ENCODE assay signal across 12 cellular contexts in the genomic region with DNA sequence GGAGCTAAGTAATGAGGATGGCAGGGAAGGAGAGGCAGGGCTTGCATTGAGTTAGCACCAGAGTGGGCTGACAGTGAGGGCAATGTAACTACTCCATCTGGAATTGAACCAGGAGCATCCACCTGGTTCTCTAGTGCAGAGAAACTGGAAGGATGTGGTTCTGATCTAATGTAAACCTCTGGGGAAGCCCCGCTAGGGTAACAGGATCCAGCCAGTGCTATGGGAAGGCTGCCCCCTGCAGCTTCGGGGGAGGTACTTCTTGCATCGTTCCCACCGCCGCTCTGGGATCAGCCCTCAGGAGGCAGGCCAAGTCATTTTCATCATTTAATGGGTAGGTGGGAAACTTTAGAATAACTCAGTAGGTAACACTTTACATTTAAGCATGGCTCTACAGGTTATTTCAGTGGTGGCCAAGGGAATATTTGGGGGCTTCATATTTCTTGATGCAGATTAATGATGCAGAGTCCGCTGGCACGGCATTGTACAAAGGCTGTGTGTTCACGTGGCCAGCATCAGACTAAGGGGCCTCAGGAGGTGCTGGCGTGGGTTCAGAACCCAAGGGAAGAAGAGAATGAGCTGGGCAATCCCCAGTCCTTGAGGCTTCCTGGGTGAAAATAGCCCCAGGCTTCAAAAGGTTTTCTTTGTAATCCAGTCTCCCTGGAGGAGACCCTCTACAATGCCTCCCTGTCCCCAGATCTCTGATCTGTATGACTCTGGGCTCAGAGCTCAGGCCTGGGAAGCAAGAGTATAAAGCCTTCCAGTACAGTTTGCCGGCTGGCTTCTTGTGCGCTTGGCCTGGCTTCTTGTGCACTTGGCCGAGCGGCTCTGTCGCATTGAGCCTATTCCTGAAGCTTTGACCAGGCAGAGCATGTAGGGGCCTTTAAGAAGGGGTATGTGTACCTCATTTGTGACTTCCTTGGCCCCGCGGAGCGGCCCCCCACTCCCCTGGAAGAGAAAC. TPM values are rescaled to one million over a fixed set of nuclear protein-coding genes. Genes with fewer than 3 reads are reported as not detected.
DNase-seq lines count a peak whose midpoint lies in the region; TF ChIP-seq lines count a peak whose summit lies in the region.
"Had no signal": no experiment of that assay in that cellular context is flagged by ENCODE, and none has a peak within 500 bp of the region (broad histone marks: within the 10 kb centered on the region; RNA-seq: fewer than 3 reads in every experiment).

No MANE protein-coding gene starts in this region.

- no peak overlapping the region for H3K4me3 ChIP-seq in neural progenitor cell

- H3K27me3 Mint-ChIP-seq in brain (peaks cover 3% of the 10 kb centered on the region), neural progenitor cell (ENCODE audit: insufficient read depth, low read depth) (peaks cover 6% of the 10 kb centered on the region)
- peaks cover 11% of the 10 kb centered on the region for H3K27me3 Mint-ChIP-seq in activated CD4-positive, alpha-beta memory T cell treated with anti-CD3 and anti-CD28 coated beads for 36 hours

- H3K9me3 Mint-ChIP-seq in brain (peaks cover 20 to 39% (median 25%) of the 10 kb centered on the region in 5 experiments), neural progenitor cell (peaks cover 22% of the 10 kb centered on the region)
- H3K9me3 Mint-ChIP-seq in activated CD4-positive, alpha-beta memory T cell treated with anti-CD3 and anti-CD28 coated beads for 36 hours: peaks cover 11% of the 10 kb centered on the region
- H3K9me3 Mint-ChIP-seq: central memory CD8-positive, alpha-beta T cell had no signal

- H3K4me3 Mint-ChIP-seq in brain (no peak overlapping the region), neural progenitor cell (no peak overlapping the region)
- H3K4me3 Mint-ChIP-seq in activated CD4-positive, alpha-beta memory T cell treated with anti-CD3 and anti-CD28 coated beads for 36 hours: no peak overlapping the region
- H3K4me3 Mint-ChIP-seq: central memory CD8-positive, alpha-beta T cell; natural killer cell treated with Interleukin-12 subunit alpha and Interleukin-12 subunit beta and Interleukin-15 and Interleukin-18, amount 100 ng/mL, for 72 hours; T-helper 1 cell treated with Interleukin-12 subunit alpha and Interleukin-12 subunit beta and Interleukin-4 antibody, amounts not matched to agents 30 μg/mL and 1 μg/mL, for 36 hours had no signal

- no peaks in the 10 kb centered on the region for H3K36me3 ChIP-seq in neural progenitor cell

- peak in 1 of 2 experiments; percentile 65 for TF ChIP-seq CTCF in brain (conservative IDR thresholded peaks at IDR 0.05)
- peak; percentile 63 for TF ChIP-seq CTCF in neural progenitor cell (IDR thresholded peaks at IDR 0.05)

- peaks cover 6% of the 10 kb centered on the region for H3K36me3 Mint-ChIP-seq in brain
- H3K36me3 Mint-ChIP-seq in neural progenitor cell: no peaks in the 10 kb centered on the region
- H3K36me3 Mint-ChIP-seq in activated CD4-positive, alpha-beta memory T cell treated with anti-CD3 and anti-CD28 coated beads for 36 hours: no peaks in the 10 kb centered on the region
- H3K36me3 Mint-ChIP-seq: natural killer cell treated with Interleukin-12 subunit alpha and Interleukin-12 subunit beta and Interleukin-15 and Interleukin-18, amount 100 ng/mL, for 72 hours had no signal

- peaks cover 4% of the 10 kb centered on the region for H3K4me1 Mint-ChIP-seq in brain
- peaks cover 15% of the 10 kb centered on the region for H3K4me1 Mint-ChIP-seq in neural progenitor cell
- no peaks in the 10 kb centered on the region for H3K4me1 Mint-ChIP-seq in activated CD4-positive, alpha-beta memory T cell treated with anti-CD3 and anti-CD28 coated beads for 36 hours (ENCODE audit: low read depth)
- H3K4me1 Mint-ChIP-seq: central memory CD8-positive, alpha-beta T cell had no signal

- no peaks in the 10 kb centered on the region for H3K9me3 ChIP-seq in neural progenitor cell (ENCODE audit: low read depth)

- H3K9ac ChIP-seq in neural progenitor cell: no peak overlapping the region

- H4K20me1 ChIP-seq in neural progenitor cell (ENCODE audit: low read depth): no peaks in the 10 kb centered on the region

- no peaks in the 10 kb centered on the region for H3F3A ChIP-seq in neural progenitor cell (ENCODE audit: low read depth)

- POLR2A ChIA-PET in activated CD4-positive, alpha-beta memory T cell treated with anti-CD3 and anti-CD28 coated beads for 36 hours (lab: Charles Lee): no interaction called here

- no peaks in the 10 kb centered on the region for H3K27me3 ChIP-seq in neural progenitor cell

- DNase-seq in NCI-H146 (lab: John Stamatoyannopoulos, UW) (peak; percentile 10), NCI-H146 treated with DMSO at 0.1 percent for 48 hours (lab: John Stamatoyannopoulos, UW; ENCODE audit: unreplicated experiment) (no peak), H4 (ENCODE audit: low spot score) (peak; percentile 53), neural progenitor cell (ENCODE audit: low spot score) (peak; percentile 74), cerebellar nuclear complex (lab: John Stamatoyannopoulos, UW) (no peak), KBM-7 (no peak)
- DNase-seq in activated CD4-positive, alpha-beta memory T cell treated with anti-CD3 and anti-CD28 coated beads for 36 hours: no peak
- DNase-seq: activated T-cell treated with anti-CD3 and anti-CD28 coated beads, Interleukin-2, amount 50 U/mL, for 1 hour had no signal

- H3K79me2 ChIP-seq in neural progenitor cell (ENCODE audit: low read depth): no peaks in the 10 kb centered on the region

- in situ Hi-C loops in KBM-7 (cut with MboI; ENCODE audit: low pct_unique_long_range_greater_than_20kb, low sequenced_read_pairs): loop anchor here (25.0 kb wide), 2 partner anchors 240 to 465 kb away; no protein-coding TSS in a partner anchor

- H2AFZ ChIP-seq in neural progenitor cell (replicated peaks): peak overlapping the region; percentile 88

- H3K27ac Mint-ChIP-seq in brain (peak overlapping the region in 4 of 5 experiments; percentile 17 to 82 (median 30)), neural progenitor cell (peak overlapping the region; percentile 24)
- no peak overlapping the region for H3K27ac Mint-ChIP-seq in activated CD4-positive, alpha-beta memory T cell treated with anti-CD3 and anti-CD28 coated beads for 36 hours
- H3K27ac Mint-ChIP-seq: natural killer cell treated with Interleukin-12 subunit alpha and Interleukin-12 subunit beta and Interleukin-15 and Interleukin-18, amount 100 ng/mL, for 72 hours; T-helper 1 cell treated with Interleukin-12 subunit alpha and Interleukin-12 subunit beta and Interleukin-4 antibody, amounts not matched to agents 30 μg/mL and 1 μg/mL, for 36 hours had no signal

- intact Hi-C loops in activated CD4-positive, alpha-beta memory T cell treated with anti-CD3 and anti-CD28 coated beads for 36 hours (cut with micrococcal nuclease): no loop called here

- no peak overlapping the region for H3K27ac ChIP-seq in neural progenitor cell

- H3K4me2 ChIP-seq in neural progenitor cell: no peak overlapping the region

- H3K4me1 ChIP-seq in neural progenitor cell: peaks cover 10% of the 10 kb centered on the region

- CTCF ChIA-PET in activated CD4-positive, alpha-beta memory T cell treated with anti-CD3 and anti-CD28 coated beads for 36 hours (lab: Charles Lee): no interaction called here

RNA-seq across cellular contexts. Expression of a gene that starts 26.4 kb away (rescaled TPM):
- total RNA-seq in H4 (2014; rRNA removed; shearing (Covaris generic)): 0.51 and 1.6 TPM in 2 replicates
- 19.0 TPM for polyA plus RNA-seq in brain (ENCODE audit: insufficient read depth, low read depth, low replicate concordance)
- 6.1 and 9.1 TPM in 2 replicates for total RNA-seq in neural progenitor cell (ENCODE audit: low replicate concordance)
- total RNA-seq in activated CD4-positive, alpha-beta memory T cell treated with anti-CD3 and anti-CD28 coated beads for 36 hours: under 1 TPM; 0.31 to 0.33 TPM

Comparison
In these comparisons a context has a peak if more than half of its experiments do, and no peak if none do; other contexts are left out.
1. DNase-seq: peak in NCI-H146 (single experiment), H4 (single experiment) and neural progenitor cell (single experiment); none in NCI-H146 treated with DMSO at 0.1 percent for 48 hours (single experiment), cerebellar nuclear complex (0 of 2), KBM-7 (single experiment) and activated CD4-positive, alpha-beta memory T cell treated with anti-CD3 and anti-CD28 coated beads for 36 hours (single experiment).